1 cellular context compared by ENCODE assay signal in genomic region chr19:1584500-1585242, GRCh38.
TF ChIP-seq lines count a peak whose summit lies in the region.

No MANE protein-coding gene starts in this region.

TF ChIP-seq in HepG2, 621 proteins besides CTCF, POLR2A, EP300 and RAD21:
- peak; percentile 30; the same call in 1 of the 2 replicates for TF ChIP-seq HOXA3 (CRISPR knock-in tag; IDR thresholded peaks at IDR 0.05)
- TF ChIP-seq AGO2 (optimal IDR thresholded peaks at IDR 0.05; ENCODE audit: low read depth, low read length): peak; percentile 54
- TF ChIP-seq TAF1 (CRISPR knock-in tag; IDR thresholded peaks at IDR 0.05): no peak
- TF ChIP-seq, protein P1, sequence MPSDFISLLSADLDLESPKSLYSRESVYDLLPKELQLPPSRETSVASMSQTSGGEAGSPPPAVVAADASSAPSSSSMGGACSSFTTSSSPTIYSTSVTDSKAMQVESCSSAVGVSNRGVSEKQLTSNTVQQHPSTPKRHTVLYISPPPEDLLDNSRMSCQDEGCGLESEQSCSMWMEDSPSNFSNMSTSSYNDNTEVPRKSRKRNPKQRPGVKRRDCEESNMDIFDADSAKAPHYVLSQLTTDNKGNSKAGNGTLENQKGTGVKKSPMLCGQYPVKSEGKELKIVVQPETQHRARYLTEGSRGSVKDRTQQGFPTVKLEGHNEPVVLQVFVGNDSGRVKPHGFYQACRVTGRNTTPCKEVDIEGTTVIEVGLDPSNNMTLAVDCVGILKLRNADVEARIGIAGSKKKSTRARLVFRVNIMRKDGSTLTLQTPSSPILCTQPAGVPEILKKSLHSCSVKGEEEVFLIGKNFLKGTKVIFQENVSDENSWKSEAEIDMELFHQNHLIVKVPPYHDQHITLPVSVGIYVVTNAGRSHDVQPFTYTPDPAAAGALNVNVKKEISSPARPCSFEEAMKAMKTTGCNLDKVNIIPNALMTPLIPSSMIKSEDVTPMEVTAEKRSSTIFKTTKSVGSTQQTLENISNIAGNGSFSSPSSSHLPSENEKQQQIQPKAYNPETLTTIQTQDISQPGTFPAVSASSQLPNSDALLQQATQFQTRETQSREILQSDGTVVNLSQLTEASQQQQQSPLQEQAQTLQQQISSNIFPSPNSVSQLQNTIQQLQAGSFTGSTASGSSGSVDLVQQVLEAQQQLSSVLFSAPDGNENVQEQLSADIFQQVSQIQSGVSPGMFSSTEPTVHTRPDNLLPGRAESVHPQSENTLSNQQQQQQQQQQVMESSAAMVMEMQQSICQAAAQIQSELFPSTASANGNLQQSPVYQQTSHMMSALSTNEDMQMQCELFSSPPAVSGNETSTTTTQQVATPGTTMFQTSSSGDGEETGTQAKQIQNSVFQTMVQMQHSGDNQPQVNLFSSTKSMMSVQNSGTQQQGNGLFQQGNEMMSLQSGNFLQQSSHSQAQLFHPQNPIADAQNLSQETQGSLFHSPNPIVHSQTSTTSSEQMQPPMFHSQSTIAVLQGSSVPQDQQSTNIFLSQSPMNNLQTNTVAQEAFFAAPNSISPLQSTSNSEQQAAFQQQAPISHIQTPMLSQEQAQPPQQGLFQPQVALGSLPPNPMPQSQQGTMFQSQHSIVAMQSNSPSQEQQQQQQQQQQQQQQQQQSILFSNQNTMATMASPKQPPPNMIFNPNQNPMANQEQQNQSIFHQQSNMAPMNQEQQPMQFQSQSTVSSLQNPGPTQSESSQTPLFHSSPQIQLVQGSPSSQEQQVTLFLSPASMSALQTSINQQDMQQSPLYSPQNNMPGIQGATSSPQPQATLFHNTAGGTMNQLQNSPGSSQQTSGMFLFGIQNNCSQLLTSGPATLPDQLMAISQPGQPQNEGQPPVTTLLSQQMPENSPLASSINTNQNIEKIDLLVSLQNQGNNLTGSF (CRISPR knock-in tag; IDR thresholded peaks at IDR 0.05): no peak
- TF ChIP-seq ERF (CRISPR knock-in tag; IDR thresholded peaks at IDR 0.05): no peak
- TF ChIP-seq ZNF652 (CRISPR knock-in tag; IDR thresholded peaks at IDR 0.05; ENCODE audit: borderline replicate concordance, low read depth): no peak
- TF ChIP-seq, protein P2, sequence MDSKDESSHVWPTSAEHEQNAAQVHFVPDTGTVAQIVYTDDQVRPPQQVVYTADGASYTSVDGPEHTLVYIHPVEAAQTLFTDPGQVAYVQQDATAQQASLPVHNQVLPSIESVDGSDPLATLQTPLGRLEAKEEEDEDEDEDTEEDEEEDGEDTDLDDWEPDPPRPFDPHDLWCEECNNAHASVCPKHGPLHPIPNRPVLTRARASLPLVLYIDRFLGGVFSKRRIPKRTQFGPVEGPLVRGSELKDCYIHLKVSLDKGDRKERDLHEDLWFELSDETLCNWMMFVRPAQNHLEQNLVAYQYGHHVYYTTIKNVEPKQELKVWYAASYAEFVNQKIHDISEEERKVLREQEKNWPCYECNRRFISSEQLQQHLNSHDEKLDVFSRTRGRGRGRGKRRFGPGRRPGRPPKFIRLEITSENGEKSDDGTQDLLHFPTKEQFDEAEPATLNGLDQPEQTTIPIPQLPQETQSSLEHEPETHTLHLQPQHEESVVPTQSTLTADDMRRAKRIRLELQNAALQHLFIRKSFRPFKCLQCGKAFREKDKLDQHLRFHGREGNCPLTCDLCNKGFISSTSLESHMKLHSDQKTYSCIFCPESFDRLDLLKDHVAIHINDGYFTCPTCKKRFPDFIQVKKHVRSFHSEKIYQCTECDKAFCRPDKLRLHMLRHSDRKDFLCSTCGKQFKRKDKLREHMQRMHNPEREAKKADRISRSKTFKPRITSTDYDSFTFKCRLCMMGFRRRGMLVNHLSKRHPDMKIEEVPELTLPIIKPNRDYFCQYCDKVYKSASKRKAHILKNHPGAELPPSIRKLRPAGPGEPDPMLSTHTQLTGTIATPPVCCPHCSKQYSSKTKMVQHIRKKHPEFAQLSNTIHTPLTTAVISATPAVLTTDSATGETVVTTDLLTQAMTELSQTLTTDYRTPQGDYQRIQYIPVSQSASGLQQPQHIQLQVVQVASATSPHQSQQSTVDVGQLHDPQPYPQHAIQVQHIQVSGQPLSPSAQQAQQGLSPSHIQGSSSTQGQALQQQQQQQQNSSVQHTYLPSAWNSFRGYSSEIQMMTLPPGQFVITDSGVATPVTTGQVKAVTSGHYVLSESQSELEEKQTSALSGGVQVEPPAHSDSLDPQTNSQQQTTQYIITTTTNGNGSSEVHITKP (CRISPR knock-in tag; IDR thresholded peaks at IDR 0.05; ENCODE audit: low read depth): no peak
